Comparison of ENCODE assay signal across 10 cellular contexts in genomic region chr1:31421404-31422040, GRCh38. TPM values are rescaled to one million over a fixed set of nuclear protein-coding genes. Genes with fewer than 3 reads are reported as not detected.
A peak's percentile ranks its signal among the peaks of the same experiment; 100 is the strongest.
DNase-seq lines count a peak whose midpoint lies in the region; ATAC-seq, FAIRE-seq and TF ChIP-seq lines count a peak whose summit lies in the region.
"Had no signal": no experiment of that assay in that cellular context is flagged by ENCODE, and none has a peak within 500 bp of the region (broad histone marks: within the 10 kb centered on the region; RNA-seq: fewer than 3 reads in every experiment).

No MANE protein-coding gene starts in this region.

- peak; percentile 65 to 75; a peak in 4 of 6 replicates for ATAC-seq in A549
- ATAC-seq in GM21786 (IDR thresholded peaks at IDR 0.05; ENCODE audit: unreplicated experiment): no peak

- H3K4me1 ChIP-seq in A549 (peaks cover 31% of the 10 kb centered on the region), OCI-LY7 (ENCODE audit: insufficient read depth, low read length, poor library complexity, severe bottlenecking) (peaks cover 39% of the 10 kb centered on the region)

- no peaks in the 10 kb centered on the region for H3K36me3 ChIP-seq in OCI-LY7 (ENCODE audit: insufficient read depth, low read length)

- TF ChIP-seq CTCF in A549 (IDR thresholded peaks at IDR 0.05): peak; percentile 48
- TF ChIP-seq CTCF in GM12873 (IDR thresholded peaks at IDR 0.05; ENCODE audit: insufficient read depth, low read depth, low read length, missing control alignments): peak; percentile 56
- peak; percentile 84 for TF ChIP-seq CTCF in OCI-LY7 (conservative IDR thresholded peaks at IDR 0.05; ENCODE audit: low read length)

- no peaks in the 10 kb centered on the region for H3K9me3 ChIP-seq in A549
- H3K9me3 ChIP-seq in OCI-LY7 (ENCODE audit: low read length): no peaks in the 10 kb centered on the region

- TF ChIP-seq EP300 in A549 (IDR thresholded peaks at IDR 0.05): no peak

- H3K27ac ChIP-seq in A549 (peak overlapping the region; percentile 63 to 69; a peak in 5 of 6 replicates), OCI-LY7 (ENCODE audit: low read depth, low read length, poor library complexity, severe bottlenecking) (no peak overlapping the region)

- no peak overlapping the region for H2AFZ ChIP-seq in OCI-LY7 (ENCODE audit: low read length)

- POLR2A ChIA-PET in A549 (lab: Yijun Ruan, JAX) (interaction anchor here (1.0 kb wide), 1 partner anchor 128 kb away, joined by 3 read pairs; no protein-coding TSS in a partner anchor), OCI-LY7 (lab: Charles Lee) (interaction anchor here (1.9 kb wide), 1 partner anchor 10 kb away, joined by 5 read pairs; no protein-coding TSS in a partner anchor)

- intact Hi-C loops in OCI-LY7 (cut with micrococcal nuclease; ENCODE audit: unreplicated experiment): loop anchor here (1.0 to 5.0 kb wide), 5 partner anchors 125 to 366 kb away; partner anchors contain the start of genes SNRNP40 and ZCCHC17

- CTCF ChIA-PET in A549 (lab: Yijun Ruan, JAX): interaction anchor here (0.6 to 9.5 kb wide), 28 partner anchors 9 to 430 kb away, joined by 3 to 151 read pairs (median 4); partner anchors contain the start of genes SERINC2, SNRNP40 and ZCCHC17
- CTCF ChIA-PET in OCI-LY7 (lab: Charles Lee; ENCODE audit: unreplicated experiment): interaction anchor here (1.1 to 1.4 kb wide), 3 partner anchors 27 to 236 kb away, joined by 3 to 7 read pairs (median 3); no protein-coding TSS in a partner anchor

- TF ChIP-seq RAD21 in A549 (conservative IDR thresholded peaks at IDR 0.05 in 1 of 2, IDR thresholded peaks at IDR 0.05 in 1 of 2): peak; percentile 33 to 57

- TF ChIP-seq POLR2A in A549 (IDR thresholded peaks at IDR 0.05; ENCODE audit: low read length) (no peak), erythroblast (IDR thresholded peaks at IDR 0.05; ENCODE audit: low read length) (no peak)

- H3K4me3 ChIP-seq in A549 (no peak overlapping the region), OCI-LY7 (ENCODE audit: low read depth, low read length, poor library complexity, severe bottlenecking) (no peak overlapping the region)

- BruUV-seq in OCI-LY7 (replicated peaks; lab: Mats Ljungman, UMichigan): no TSS peak

- DNase-seq in A549 (ENCODE audit: low read depth in 1 of 2, low spot score in 1 of 2) (peak in 1 of 2 experiments; percentile 36), OCI-LY7 (ENCODE audit: low spot score) (peak; percentile 64), erythroblast (lab: John Stamatoyannopoulos, UW) (peak; percentile 27 to 44), globus pallidus (ENCODE audit: low spot score) (no peak)
- no peak for DNase-seq in effector CD4-positive, alpha-beta T cell
- DNase-seq in activated naive CD4-positive, alpha-beta T cell (lab: John Stamatoyannopoulos, UW): no peak
- DNase-seq: stimulated activated CD8-positive, alpha-beta memory T cell treated with anti-CD3 and anti-CD28 coated beads, Interleukin-4, amount 100 ng/mL, for 48 hours had no signal

- H3K4me2 ChIP-seq in A549 (no peak overlapping the region; the same call in 2 of the 3 replicates), OCI-LY7 (ENCODE audit: low read length) (no peak overlapping the region)

- 43% methylated on average over 9 of the region's 9 CpGs for WGBS in A549 (ENCODE audit: missing lambda C conversion rate)

- no peaks in the 10 kb centered on the region for H3K79me2 ChIP-seq in OCI-LY7 (ENCODE audit: insufficient read depth, low read depth, low read length)

- H4K20me1 ChIP-seq in OCI-LY7 (ENCODE audit: insufficient read depth, low read length): no peaks in the 10 kb centered on the region

- H3K9me2 ChIP-seq in OCI-LY7 (ENCODE audit: insufficient read depth, low read length): no peaks in the 10 kb centered on the region

- FAIRE-seq in A549 (lab: Jason Lieb, UNC): no peak
- FAIRE-seq: islet of Langerhans had no signal

TF ChIP-seq in A549, 52 proteins besides CTCF, POLR2A, EP300 and RAD21:
- no peak for TF ChIP-seq RCOR1 (IDR thresholded peaks at IDR 0.05; ENCODE audit: low read depth, low read length)
- TF ChIP-seq SMC3 (IDR thresholded peaks at IDR 0.05): peak; percentile 37; the same call in 2 of the 3 replicates
- no peak for TF ChIP-seq KDM5A (IDR thresholded peaks at IDR 0.05)
- TF ChIP-seq ATOH8 (CRISPR knock-in tag; IDR thresholded peaks at IDR 0.05; ENCODE audit: low read depth): no peak
- TF ChIP-seq HOXB5 (CRISPR knock-in tag; IDR thresholded peaks at IDR 0.05): no peak
- no peak for TF ChIP-seq KDM1A (IDR thresholded peaks at IDR 0.05; ENCODE audit: low read depth)
- TF ChIP-seq FOXS1 (CRISPR knock-in tag; IDR thresholded peaks at IDR 0.05): no peak
- no peak for TF ChIP-seq BCL3 (IDR thresholded peaks at IDR 0.05)
TF ChIP-seq in A549: peak in this region for 1.

RNA-seq across cellular contexts. Expression of gene SERINC2, which starts 8.5 kb away (rescaled TPM):
- polyA plus RNA-seq in A549 (2011; rRNA removed) (6.0 and 7.5 TPM in 2 replicates), A549 (2017; fragmentation: RNase III; extraction: RNeasy Plus Mini Kit Qiagen cat#74134 plus additional on column Dnase treatment) (16.1 to 21.1 TPM (median 16.3 TPM) in 3 replicates)
- 12.3 and 18.1 TPM in 2 replicates for polyA plus RNA-seq in A549 (2012; cell fraction: cytosol; rRNA removed)
- 15.5 and 21.5 TPM in 2 replicates for polyA plus RNA-seq in A549 (2012; cell fraction: nucleus; rRNA removed)
- 5.2 and 8.3 TPM in 2 replicates for polyA minus RNA-seq in A549 (2011; rRNA and poly(A)+ RNA removed)
- 0.82 and 3.5 TPM in 2 replicates for total RNA-seq in OCI-LY7 (2014; rRNA removed; shearing (Covaris generic))
- total RNA-seq in OCI-LY7 (2022): 8.6 and 11.1 TPM in 2 replicates

RNA-seq across cellular contexts. Expression of gene FABP3, which starts 48.6 kb away (rescaled TPM):
- polyA plus RNA-seq in A549 (2011; rRNA removed): not detected in 2 replicates
- polyA plus RNA-seq in A549 (2012; cell fraction: cytosol; rRNA removed): not detected in 2 replicates
- not detected in 2 replicates for polyA plus RNA-seq in A549 (2012; cell fraction: nucleus; rRNA removed)
- polyA plus RNA-seq in A549 (2017; fragmentation: RNase III; extraction: RNeasy Plus Mini Kit Qiagen cat#74134 plus additional on column Dnase treatment): not detected in 3 replicates
- not detected in 2 replicates for polyA minus RNA-seq in A549 (2011; rRNA and poly(A)+ RNA removed)
- total RNA-seq in OCI-LY7 (2014; rRNA removed; shearing (Covaris generic)): not detected in 2 replicates
- not detected in 2 replicates for total RNA-seq in OCI-LY7 (2022)

Comparison
In these comparisons a context has a peak if more than half of its experiments do, and no peak if none do; other contexts are left out.
1. DNase-seq: peak in OCI-LY7 (single experiment) and erythroblast (2 of 2); none in globus pallidus (single experiment), effector CD4-positive, alpha-beta T cell (single experiment) and activated naive CD4-positive, alpha-beta T cell (0 of 4).
2. Peak in every context shown above with its lines, with median percentiles within 50 percentile points of each other: CTCF ChIP-seq.